8 cellular contexts compared by ENCODE assay signal in genomic region chr1:161530158-161530557, GRCh38. TPM values are rescaled to one million over a fixed set of nuclear protein-coding genes. Genes with fewer than 3 reads are reported as not detected.
DNase-seq lines count a peak whose midpoint lies in the region; ATAC-seq, FAIRE-seq and TF ChIP-seq lines count a peak whose summit lies in the region.
"Not testable (repeated sequence)": the region's sequence is repeated elsewhere in the genome, so short reads cannot be mapped to it uniquely, and the experiment has no call there.

No MANE protein-coding gene starts in this region.

- not testable (repeated sequence) for FAIRE-seq in H1 (lab: Jason Lieb, UNC)

- H3K27ac Mint-ChIP-seq in CD4-positive, alpha-beta memory T cell: peak overlapping the region; percentile 92 to 100 (median 97)

- not testable (repeated sequence) for H4K91ac ChIP-seq in H1 (replicated peaks; ENCODE audit: insufficient read length, low read length)

- not testable (repeated sequence) for H3K18ac ChIP-seq in H1 (ENCODE audit: extremely low read depth, low read length)

- not testable (repeated sequence) for H3K14ac ChIP-seq in H1 (ENCODE audit: insufficient read length)

- H3K9me3 ChIP-seq in CD4-positive, alpha-beta memory T cell (ENCODE audit: control insufficient read depth in 1 of 2, low read length in 2 of 2); Panc1 (ENCODE audit: control insufficient read depth, insufficient read depth, low read depth, low read length); H1 (ENCODE audit: insufficient read depth in 2 of 2, low read depth in 1 of 2, low read length in 1 of 2): not testable (repeated sequence)

- peak overlapping the region; percentile 89 to 100 (median 96) for H3K4me3 Mint-ChIP-seq in CD4-positive, alpha-beta memory T cell

- H3K79me2 ChIP-seq in H1 (ENCODE audit: control insufficient read depth in 1 of 2, insufficient read depth in 2 of 2, low read length in 2 of 2): not testable (repeated sequence)

- peak; percentile 59 to 79 (median 76) for DNase-seq in CD4-positive, alpha-beta memory T cell
- peak; percentile 74 for DNase-seq in Jurkat, Clone E6-1 (ENCODE audit: low read depth, low spot score)
- not testable (repeated sequence) for DNase-seq in Panc1 (ENCODE audit: low read depth, low spot score); H1 (ENCODE audit: low read depth in 1 of 2, low spot score in 2 of 2)
- DNase-seq in activated T-cell treated with anti-CD3 and anti-CD28 coated beads for 1 hour (ENCODE audit: low read depth): peak; percentile 63
- DNase-seq in medulla oblongata (ENCODE audit: extremely low spot score): peak; percentile 72
- peak; percentile 73 for DNase-seq in stimulated activated CD4-positive, alpha-beta T cell treated with anti-CD3 and anti-CD28 coated beads, Interleukin-4, amount 100 ng/mL, for 24 hours

- H3K9ac ChIP-seq in H1 (replicated peaks in 1 of 4; ENCODE audit: extremely low read depth in 1 of 4, low read depth in 3 of 4, low read length in 3 of 4): not testable (repeated sequence)

- intact Hi-C loops in CD4-positive, alpha-beta memory T cell (cut with micrococcal nuclease): not testable (repeated sequence)
- intact Hi-C loops in Panc1 (cut with micrococcal nuclease; ENCODE audit: unreplicated experiment): loop anchor here (10.0 kb wide), 1 partner anchor 215 kb away; the partner anchor contains the start of gene DUSP12

- H2BK12ac ChIP-seq in H1 (ENCODE audit: low read depth, low read length): not testable (repeated sequence)

- H3K36me3 ChIP-seq in CD4-positive, alpha-beta memory T cell (ENCODE audit: insufficient read depth, low read length); Panc1 (ENCODE audit: control insufficient read depth, insufficient read depth, low read length); H1 (ENCODE audit: control insufficient read depth in 2 of 4, insufficient read depth in 4 of 4, low read length in 3 of 4): not testable (repeated sequence)

- H3K56ac ChIP-seq in H1 (replicated peaks; ENCODE audit: insufficient read length, low read depth, low read length): not testable (repeated sequence)

- H4K8ac ChIP-seq in H1 (ENCODE audit: extremely low read depth, insufficient read depth, low read length): not testable (repeated sequence)

- peak overlapping the region; percentile 72 to 73 for H3K4me3 ChIP-seq in CD4-positive, alpha-beta memory T cell (ENCODE audit: low read length in 2 of 2)
- H3K4me3 ChIP-seq in Jurkat, Clone E6-1 (ENCODE audit: low read length): peak overlapping the region; percentile 62
- H3K4me3 ChIP-seq in Panc1 (ENCODE audit: low read depth in 2 of 2, low read length in 2 of 2): peak overlapping the region; percentile 62 to 71
- H3K4me3 ChIP-seq in H1 (ENCODE audit: extremely low read depth in 1 of 4, insufficient read depth in 2 of 4, low read depth in 3 of 4, low read length in 4 of 4): peak overlapping the region; percentile 57 to 78 (median 64)

- WGBS in H1 (ENCODE audit: extremely low coverage in 1 of 2, insufficient coverage in 1 of 2, insufficient read length in 1 of 2, insufficient replicate concordance in 2 of 2, low coverage in 1 of 2, low lambda C conversion rate in 2 of 2, missing lambda C conversion rate in 1 of 2), 2 experiments: 2% methylated on average over 12 of the region's 13 CpGs; no CpG with 5 or more reads in 1 of the 2 experiments

- not testable (repeated sequence) for H4K20me1 ChIP-seq in H1 (replicated peaks in 1 of 2; ENCODE audit: control insufficient read depth in 1 of 2, insufficient read depth in 2 of 2, low read length in 2 of 2)

- H3K27me3 Mint-ChIP-seq in CD4-positive, alpha-beta memory T cell: peaks cover 0 to 15% of the 10 kb centered on the region in 2 donors

- H3K4me1 ChIP-seq in CD4-positive, alpha-beta memory T cell (ENCODE audit: insufficient read depth, low read length): peaks cover 10% of the 10 kb centered on the region
- H3K4me1 ChIP-seq in Panc1 (ENCODE audit: control insufficient read depth, insufficient read depth, low read length): peaks cover 13% of the 10 kb centered on the region
- not testable (repeated sequence) for H3K4me1 ChIP-seq in H1 (replicated peaks in 1 of 4; ENCODE audit: control insufficient read depth in 3 of 4, insufficient read depth in 4 of 4, low read length in 3 of 4)

- BruUV-seq in Panc1 (replicated peaks; lab: Mats Ljungman, UMichigan): not testable (repeated sequence)

- CTCF ChIA-PET in CD4-positive, alpha-beta memory T cell (lab: Charles Lee; ENCODE audit: partially characterized antibody): interaction anchor here (1.1 to 2.3 kb wide), 3 partner anchors 9 to 219 kb away, joined by 3 to 5 read pairs (median 5); partner anchors contain the start of gene DUSP12
- CTCF ChIA-PET in Panc1 (lab: Charles Lee): not testable (repeated sequence)
- CTCF ChIA-PET in H1 (lab: Charles Lee; ENCODE audit: partially characterized antibody): interaction anchor here (0.6 kb wide), 1 partner anchor 1002 kb away, joined by 5 read pairs; no protein-coding TSS in a partner anchor

- ATAC-seq in GM21447 (IDR thresholded peaks at IDR 0.05; ENCODE audit: unreplicated experiment) (peak; percentile 37), Panc1 (peak; percentile 82)

- not testable (repeated sequence) for H2BK120ac ChIP-seq in H1 (replicated peaks; ENCODE audit: low read depth, low read length)

- TF ChIP-seq POLR2A in H1 (IDR thresholded peaks at IDR 0.05; ENCODE audit: control extremely low read depth in 1 of 2, low read depth in 2 of 2, low read length in 2 of 2): not testable (repeated sequence)

- not testable (repeated sequence) for H3K23me2 ChIP-seq in H1 (ENCODE audit: low read depth, low read length)

- not testable (repeated sequence) for H2BK20ac ChIP-seq in H1 (ENCODE audit: low read length)

- peaks cover 0 to 15% of the 10 kb centered on the region in 2 donors for H3K36me3 Mint-ChIP-seq in CD4-positive, alpha-beta memory T cell

- peaks cover 2 to 25% (median 9%) of the 10 kb centered on the region in 4 donors for H3K4me1 Mint-ChIP-seq in CD4-positive, alpha-beta memory T cell

- H2BK5ac ChIP-seq in H1 (ENCODE audit: low read depth, low read length): not testable (repeated sequence)

- TF ChIP-seq CTCF in Panc1 (IDR thresholded peaks at IDR 0.05); H1 (IDR thresholded peaks at IDR 0.05; ENCODE audit: control extremely low read depth in 1 of 3, insufficient read depth in 1 of 3, low read depth in 1 of 3, low read length in 3 of 3): not testable (repeated sequence)

- H4K5ac ChIP-seq in H1 (ENCODE audit: insufficient read length, low read depth, low read length): not testable (repeated sequence)

- H3K27ac ChIP-seq in CD4-positive, alpha-beta memory T cell (ENCODE audit: low read depth, low read length): peak overlapping the region; percentile 74
- H3K27ac ChIP-seq in Panc1 (ENCODE audit: low read length): peak overlapping the region; percentile 78; the same call in 1 of the 2 replicates
- H3K27ac ChIP-seq in H1 (ENCODE audit: low read depth, low read length): not testable (repeated sequence)

- not testable (repeated sequence) for H2AK5ac ChIP-seq in H1 (ENCODE audit: low read depth, low read length)

- TF ChIP-seq RAD21 in H1 (IDR thresholded peaks at IDR 0.05 in 1 of 2, conservative IDR thresholded peaks at IDR 0.05 in 1 of 2; ENCODE audit: low read depth in 2 of 2, low read length in 2 of 2): not testable (repeated sequence)

- H3K23ac ChIP-seq in H1 (ENCODE audit: insufficient read length): not testable (repeated sequence)

- in situ Hi-C loops in Panc1 (cut with HindIII; ENCODE audit: low pct_unique_long_range_greater_than_20kb, low sequenced_read_pairs): loop anchor here (25.0 kb wide), 1 partner anchor 207 kb away; the partner anchor contains the start of gene DUSP12

- POLR2A ChIA-PET in CD4-positive, alpha-beta memory T cell (lab: Charles Lee; ENCODE audit: partially characterized antibody): interaction anchor here (1.0 to 3.3 kb wide), 7 partner anchors 10 to 220 kb away, joined by 3 to 39 read pairs (median 5); partner anchors contain the start of gene DUSP12
- POLR2A ChIA-PET in Panc1 (lab: Charles Lee): interaction anchor here (0.6 kb wide), 2 partner anchors 8 to 15 kb away, joined by 3 to 6 read pairs; no protein-coding TSS in a partner anchor
- POLR2A ChIA-PET in H1 (lab: Charles Lee; ENCODE audit: partially characterized antibody): not testable (repeated sequence)

- peaks cover 0 to 12% (median 0%) of the 10 kb centered on the region in 8 donors for H3K9me3 Mint-ChIP-seq in CD4-positive, alpha-beta memory T cell

- peak overlapping the region; percentile 60 to 66 for H3K4me2 ChIP-seq in H1 (ENCODE audit: insufficient read depth in 1 of 2, low read depth in 2 of 2, low read length in 2 of 2)

- TF ChIP-seq EP300 in H1 (IDR thresholded peaks at IDR 0.05; ENCODE audit: borderline replicate concordance in 1 of 2, low read depth in 2 of 2, low read length in 2 of 2): not testable (repeated sequence)

- not testable (repeated sequence) for H3K79me1 ChIP-seq in H1 (ENCODE audit: low read depth, low read length)

- not testable (repeated sequence) for H2AFZ ChIP-seq in H1 (ENCODE audit: low read length)

- not testable (repeated sequence) for H2BK15ac ChIP-seq in H1 (ENCODE audit: low read length)

- H3K27me3 ChIP-seq in CD4-positive, alpha-beta memory T cell (ENCODE audit: insufficient read depth, low read length); Panc1 (ENCODE audit: control insufficient read depth, insufficient read depth, low read length): not testable (repeated sequence)
- peaks cover 7 to 15% (median 10%) of the 10 kb centered on the region in 4 experiments; a peak in 6 of 7 replicates for H3K27me3 ChIP-seq in H1 (replicated peaks in 1 of 4; ENCODE audit: control insufficient read depth in 3 of 4, extremely low read depth in 1 of 4, insufficient read depth in 3 of 4, low read length in 3 of 4)

- H3K4ac ChIP-seq in H1 (replicated peaks; ENCODE audit: insufficient read length, low read depth, low read length): not testable (repeated sequence)

RNA-seq across cellular contexts. Expression of gene HSPA6, which starts 5.8 kb away (rescaled TPM):
- total RNA-seq in CD4-positive, alpha-beta memory T cell: 1 to 10 TPM; 2.4 TPM
- polyA plus RNA-seq in CD4-positive, alpha-beta memory T cell: under 1 TPM in 1 of 2 donors, not detected in 1; 0.09 TPM
- not detected for polyA plus RNA-seq in Jurkat, Clone E6-1 (2012; ENCODE audit: insufficient read depth, insufficient read length)
- 0.44 TPM for total RNA-seq in Panc1 (2021; ENCODE audit: unreplicated experiment)
- 0.42 TPM for polyA plus RNA-seq in Panc1 (2012; ENCODE audit: insufficient read length)
- 0.15 and 0.17 TPM in 2 replicates for total RNA-seq in H1 (2021; fragmentation: NEBNext Ultra II Directional; extraction: Animal tissue kit (Norgen Biotek cat#: 25700))
- 0.05 and 0.06 TPM in 2 replicates for polyA plus RNA-seq in H1 (2011; rRNA removed)
- polyA plus RNA-seq in H1 (2011; cell fraction: cytosol; rRNA removed): 0.05 TPM
- polyA plus RNA-seq in H1 (2011; cell fraction: nucleus; rRNA removed): not detected
- polyA plus RNA-seq in H1 (2012, experiment 1 of 2): 0.11 to 0.15 TPM in 2 of 4 replicates, not detected in the others
- 0.08 TPM for polyA plus RNA-seq in H1 (2012, experiment 2 of 2)
- not detected for polyA plus RNA-seq in H1 (2013, experiment 1 of 2)
- polyA plus RNA-seq in H1 (2013, experiment 2 of 2): not detected
- not detected in 2 replicates for polyA minus RNA-seq in H1 (2011; rRNA and poly(A)+ RNA removed)
- polyA minus RNA-seq in H1 (2011; cell fraction: cytosol; rRNA and poly(A)+ RNA removed): not detected
- 0.30 TPM for polyA minus RNA-seq in H1 (2011; cell fraction: nucleus; rRNA and poly(A)+ RNA removed)

RNA-seq across cellular contexts. Expression of gene FCGR3A, which starts 19.5 kb away (rescaled TPM):
- total RNA-seq in CD4-positive, alpha-beta memory T cell: 1 to 10 TPM in 1 of 2 experiments, under 1 TPM in 1; 0.81 to 2.1 TPM
- under 1 TPM in 1 of 2 donors, not detected in 1; 0.14 TPM for polyA plus RNA-seq in CD4-positive, alpha-beta memory T cell
- not detected for polyA plus RNA-seq in Jurkat, Clone E6-1 (2012; ENCODE audit: insufficient read depth, insufficient read length)
- 0.13 TPM for total RNA-seq in Panc1 (2021; ENCODE audit: unreplicated experiment)
- not detected for polyA plus RNA-seq in Panc1 (2012; ENCODE audit: insufficient read length)
- not detected in 2 replicates for total RNA-seq in H1 (2021; fragmentation: NEBNext Ultra II Directional; extraction: Animal tissue kit (Norgen Biotek cat#: 25700))
- not detected in 2 replicates for polyA plus RNA-seq in H1 (2011; rRNA removed)
- polyA plus RNA-seq in H1 (2011; cell fraction: cytosol; rRNA removed): not detected
- polyA plus RNA-seq in H1 (2011; cell fraction: nucleus; rRNA removed): not detected
- not detected in 4 replicates for polyA plus RNA-seq in H1 (2012, experiment 1 of 2)
- not detected for polyA plus RNA-seq in H1 (2012, experiment 2 of 2)
- polyA plus RNA-seq in H1 (2013, experiment 1 of 2): not detected
- not detected for polyA plus RNA-seq in H1 (2013, experiment 2 of 2)
- polyA minus RNA-seq in H1 (2011; rRNA and poly(A)+ RNA removed): not detected in 2 replicates
- polyA minus RNA-seq in H1 (2011; cell fraction: cytosol; rRNA and poly(A)+ RNA removed): not detected
- polyA minus RNA-seq in H1 (2011; cell fraction: nucleus; rRNA and poly(A)+ RNA removed): not detected

RNA-seq across cellular contexts. Expression of gene FCGR2A, which starts 24.9 kb away (rescaled TPM):
- total RNA-seq in CD4-positive, alpha-beta memory T cell: 1 to 10 TPM; 1.0 to 1.9 TPM
- not detected for polyA plus RNA-seq in CD4-positive, alpha-beta memory T cell
- not detected for polyA plus RNA-seq in Jurkat, Clone E6-1 (2012; ENCODE audit: insufficient read depth, insufficient read length)
- 0.28 TPM for total RNA-seq in Panc1 (2021; ENCODE audit: unreplicated experiment)
- polyA plus RNA-seq in Panc1 (2012; ENCODE audit: insufficient read length): not detected
- total RNA-seq in H1 (2021; fragmentation: NEBNext Ultra II Directional; extraction: Animal tissue kit (Norgen Biotek cat#: 25700)): 0.55 and 0.71 TPM in 2 replicates
- polyA plus RNA-seq in H1 (2011; rRNA removed): 0.28 and 0.86 TPM in 2 replicates
- 0.49 TPM for polyA plus RNA-seq in H1 (2011; cell fraction: cytosol; rRNA removed)
- 0.26 TPM for polyA plus RNA-seq in H1 (2011; cell fraction: nucleus; rRNA removed)
- polyA plus RNA-seq in H1 (2012, experiment 1 of 2): 0.39 to 0.71 TPM (median 0.51 TPM) in 4 replicates
- 0.30 TPM for polyA plus RNA-seq in H1 (2012, experiment 2 of 2)
- 1.6 TPM for polyA plus RNA-seq in H1 (2013, experiment 1 of 2)
- 1.7 TPM for polyA plus RNA-seq in H1 (2013, experiment 2 of 2)
- polyA minus RNA-seq in H1 (2011; rRNA and poly(A)+ RNA removed): 0.19 and 0.34 TPM in 2 replicates
- not detected for polyA minus RNA-seq in H1 (2011; cell fraction: cytosol; rRNA and poly(A)+ RNA removed)
- polyA minus RNA-seq in H1 (2011; cell fraction: nucleus; rRNA and poly(A)+ RNA removed): not detected
